Comparison of ENCODE assay signal across 13 cellular contexts in the genomic region with DNA sequence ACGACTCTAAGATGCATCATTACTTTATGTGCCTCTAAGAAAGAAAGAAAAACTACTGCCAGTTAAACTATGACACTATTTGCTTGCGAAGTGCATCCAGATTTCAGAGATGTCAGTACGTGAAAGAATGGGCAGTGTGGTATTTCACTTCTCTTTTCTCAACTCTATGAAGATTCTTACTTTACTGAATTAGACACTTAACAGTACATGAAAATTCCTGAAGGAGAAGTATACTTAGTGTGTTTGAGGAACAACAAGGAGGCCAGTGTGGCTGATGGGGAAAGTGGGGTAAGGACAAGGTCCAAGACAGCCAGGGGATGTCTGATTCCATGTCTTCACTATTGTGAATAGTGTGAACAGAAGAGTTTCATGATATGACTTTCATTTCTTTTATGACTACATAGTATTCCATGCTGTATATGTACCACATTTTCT. TPM values are rescaled to one million over a fixed set of nuclear protein-coding genes. Genes with fewer than 3 reads are reported as not detected.
DNase-seq lines count a peak whose midpoint lies in the region; ATAC-seq and TF ChIP-seq lines count a peak whose summit lies in the region.
"Had no signal": no experiment of that assay in that cellular context is flagged by ENCODE, and none has a peak within 500 bp of the region (broad histone marks: within the 10 kb centered on the region; RNA-seq: fewer than 3 reads in every experiment).

No MANE protein-coding gene starts in this region.

- no peak overlapping the region for H3K27ac ChIP-seq in brain microvascular endothelial cell

- H3K4me3 Mint-ChIP-seq in activated naive CD8-positive, alpha-beta T cell treated with anti-CD3 and anti-CD28 coated beads, Interleukin-2, amount 50 U/mL, for 24 hours: no peak overlapping the region
- H3K4me3 Mint-ChIP-seq: activated CD4-positive, alpha-beta memory T cell treated with anti-CD3 and anti-CD28 coated beads for 36 hours; activated naive CD4-positive, alpha-beta T cell treated with anti-CD3 and anti-CD28 coated beads for 36 hours had no signal

- ATAC-seq in GM18498 (IDR thresholded peaks at IDR 0.05; ENCODE audit: unreplicated experiment) (peak; percentile 96), GM19455 (IDR thresholded peaks at IDR 0.05; ENCODE audit: unreplicated experiment) (peak; percentile 88), HG02870 (IDR thresholded peaks at IDR 0.05; ENCODE audit: unreplicated experiment) (peak; percentile 93), HG03521 (IDR thresholded peaks at IDR 0.05; ENCODE audit: unreplicated experiment) (peak; percentile 74)
- ATAC-seq in activated naive CD8-positive, alpha-beta T cell treated with anti-CD3 and anti-CD28 coated beads, Interleukin-2, amount 50 U/mL, for 24 hours: no peak

- H3K27me3 ChIP-seq in brain microvascular endothelial cell (replicated peaks): no peaks in the 10 kb centered on the region

- H3K4me1 Mint-ChIP-seq in activated naive CD8-positive, alpha-beta T cell treated with anti-CD3 and anti-CD28 coated beads, Interleukin-2, amount 50 U/mL, for 24 hours: no peaks in the 10 kb centered on the region

- DNase-seq in activated naive CD8-positive, alpha-beta T cell treated with anti-CD3 and anti-CD28 coated beads, Interleukin-2, amount 50 U/mL, for 24 hours: no peak
- DNase-seq in brain microvascular endothelial cell (no peak), posterior vena cava (ENCODE audit: low spot score) (no peak)
- no peak for DNase-seq in activated effector memory CD4-positive, alpha-beta T cell treated with anti-CD3 and anti-CD28 coated beads, Interleukin-2, amount 50 U/mL, for 16 hours
- DNase-seq: activated CD4-positive, alpha-beta memory T cell treated with anti-CD3 and anti-CD28 coated beads for 36 hours; activated naive CD4-positive, alpha-beta T cell treated with anti-CD3 and anti-CD28 coated beads for 36 hours; IMR-90; NCI-H1694; T-helper 1 cell had no signal

- no peak overlapping the region for H3K27ac Mint-ChIP-seq in activated naive CD8-positive, alpha-beta T cell treated with anti-CD3 and anti-CD28 coated beads, Interleukin-2, amount 50 U/mL, for 24 hours
- H3K27ac Mint-ChIP-seq: activated CD4-positive, alpha-beta memory T cell treated with anti-CD3 and anti-CD28 coated beads for 36 hours; activated naive CD4-positive, alpha-beta T cell treated with anti-CD3 and anti-CD28 coated beads for 36 hours had no signal

- no peak overlapping the region for H3K4me3 ChIP-seq in brain microvascular endothelial cell (ENCODE audit: low read depth, low read length)

- in situ Hi-C loops in brain microvascular endothelial cell (cut with HindIII; ENCODE audit: low pct_ligation_motif_present, low sequenced_read_pairs): no loop called here

- no peak for TF ChIP-seq CTCF in brain microvascular endothelial cell (IDR thresholded peaks at IDR 0.05; ENCODE audit: low read depth, low read length, missing control alignments)

- H3K9me3 Mint-ChIP-seq in activated naive CD8-positive, alpha-beta T cell treated with anti-CD3 and anti-CD28 coated beads, Interleukin-2, amount 50 U/mL, for 24 hours: no peaks in the 10 kb centered on the region
- H3K9me3 Mint-ChIP-seq: activated CD4-positive, alpha-beta memory T cell treated with anti-CD3 and anti-CD28 coated beads for 36 hours; activated naive CD4-positive, alpha-beta T cell treated with anti-CD3 and anti-CD28 coated beads for 36 hours had no signal

- no peaks in the 10 kb centered on the region for H3K36me3 Mint-ChIP-seq in activated naive CD8-positive, alpha-beta T cell treated with anti-CD3 and anti-CD28 coated beads, Interleukin-2, amount 50 U/mL, for 24 hours (ENCODE audit: low read depth)
- H3K36me3 Mint-ChIP-seq: activated CD4-positive, alpha-beta memory T cell treated with anti-CD3 and anti-CD28 coated beads for 36 hours had no signal

- intact Hi-C loops in posterior vena cava (cut with DNase I): no loop called here

- H3K36me3 ChIP-seq in brain microvascular endothelial cell (replicated peaks): peaks cover 3% of the 10 kb centered on the region

- H3K27me3 Mint-ChIP-seq in activated naive CD8-positive, alpha-beta T cell treated with anti-CD3 and anti-CD28 coated beads, Interleukin-2, amount 50 U/mL, for 24 hours: no peaks in the 10 kb centered on the region
- H3K27me3 Mint-ChIP-seq: activated CD4-positive, alpha-beta memory T cell treated with anti-CD3 and anti-CD28 coated beads for 36 hours had no signal

RNA-seq across cellular contexts. Expression of gene HSD17B7, which starts 53.9 kb away (rescaled TPM):
- 1 to 10 TPM; 4.0 to 5.5 TPM for total RNA-seq in posterior vena cava
